18 cellular contexts compared by ENCODE assay signal in genomic region chr9:124502711-124503702, GRCh38. TPM values are rescaled to one million over a fixed set of nuclear protein-coding genes. Genes with fewer than 3 reads are reported as not detected.
DNase-seq lines count a peak whose midpoint lies in the region; FAIRE-seq and TF ChIP-seq lines count a peak whose summit lies in the region.
"Had no signal": no experiment of that assay in that cellular context is flagged by ENCODE, and none has a peak within 500 bp of the region (broad histone marks: within the 10 kb centered on the region; RNA-seq: fewer than 3 reads in every experiment).

No MANE protein-coding gene starts in this region.

- H2BK15ac ChIP-seq in H1 (ENCODE audit: low read length) = no peak overlapping the region

- TF ChIP-seq CTCF in H1 (IDR thresholded peaks at IDR 0.05; ENCODE audit: control extremely low read depth in 1 of 3, insufficient read depth in 1 of 3, low read depth in 1 of 3, low read length in 3 of 3) (no peak), neural cell (IDR thresholded peaks at IDR 0.05; ENCODE audit: poor library complexity, severe bottlenecking) (no peak), transverse colon (IDR thresholded peaks at IDR 0.05) (no peak)

- no peak overlapping the region for H2AK5ac ChIP-seq in H1 (ENCODE audit: low read depth, low read length)

- H3K9me3 ChIP-seq in HUES6 (ENCODE audit: control insufficient read depth, insufficient read depth, low read depth, low read length) (no peaks in the 10 kb centered on the region), H1 (ENCODE audit: insufficient read depth in 2 of 2, low read depth in 1 of 2, low read length in 1 of 2) (no peaks in the 10 kb centered on the region; a peak in 1 of 4 replicates), neural cell (ENCODE audit: low read length) (no peaks in the 10 kb centered on the region), transverse colon (no peaks in the 10 kb centered on the region)
- H3K9me3 ChIP-seq: ascending aorta, upper lobe of left lung had no signal

- in situ Hi-C loops in transverse colon (cut with MboI; ENCODE audit: low pct_ligation_motif_present in 1 of 4, low pct_unique_long_range_greater_than_20kb in 1 of 4, low sequenced_read_pairs in 3 of 4) = no loop called here

- FAIRE-seq in H1 (lab: Jason Lieb, UNC) = no peak

- TF ChIP-seq RAD21 in H1 (IDR thresholded peaks at IDR 0.05 in 1 of 2, conservative IDR thresholded peaks at IDR 0.05 in 1 of 2; ENCODE audit: low read depth in 2 of 2, low read length in 2 of 2) (no peak), neural cell (conservative IDR thresholded peaks at IDR 0.05) (no peak)

- WGBS in H1 (ENCODE audit: extremely low coverage in 1 of 2, insufficient coverage in 1 of 2, insufficient read length in 1 of 2, insufficient replicate concordance in 2 of 2, low coverage in 1 of 2, low lambda C conversion rate in 2 of 2, missing lambda C conversion rate in 1 of 2), 2 experiments = 10% methylated on average over 49 of the region's 96 CpGs; no CpG with 5 or more reads in 1 of the 2 experiments
- WGBS in transverse colon (ENCODE audit: low coverage in 1 of 2), 2 donors = 27% methylated on average over 62 of the region's 96 CpGs; no CpG with 5 or more reads in 1 of the 2 donors

- no peak overlapping the region for H2BK12ac ChIP-seq in H1 (ENCODE audit: low read depth, low read length)

- H3K4me2 ChIP-seq in H1 (ENCODE audit: insufficient read depth in 1 of 2, low read depth in 2 of 2, low read length in 2 of 2) (peak overlapping the region; percentile 55 to 77), neural cell (ENCODE audit: low read length) (no peak overlapping the region)

- peaks cover 7% of the 10 kb centered on the region; the same call in 1 of the 2 replicates for H3K23me2 ChIP-seq in H1 (ENCODE audit: low read depth, low read length)

- H3K27ac ChIP-seq in HUES6 (ENCODE audit: low read depth, low read length) (no peak overlapping the region), H1 (ENCODE audit: low read depth, low read length) (no peak overlapping the region), neural cell (ENCODE audit: low read length) (no peak overlapping the region), transverse colon (no peak overlapping the region)
- H3K27ac ChIP-seq: ascending aorta; BLaER1 treated with 17β-estradiol and CSF1 and Interleukin-3, amounts not matched to agents 10 nM and 100 nM; upper lobe of left lung had no signal

- H3K4ac ChIP-seq in H1 (replicated peaks; ENCODE audit: insufficient read length, low read depth, low read length) = no peak overlapping the region

- H3K79me1 ChIP-seq in H1 (ENCODE audit: low read depth, low read length) = no peaks in the 10 kb centered on the region

- TF ChIP-seq POLR2A in H1 (IDR thresholded peaks at IDR 0.05; ENCODE audit: control extremely low read depth in 1 of 2, low read depth in 2 of 2, low read length in 2 of 2) (no peak), transverse colon (IDR thresholded peaks at IDR 0.05) (no peak)

- H4K91ac ChIP-seq in H1 (replicated peaks; ENCODE audit: insufficient read length, low read length) = no peak overlapping the region

- no peak overlapping the region for H2AFZ ChIP-seq in H1 (ENCODE audit: low read length)
- no peak overlapping the region for H2AFZ ChIP-seq in neural cell (ENCODE audit: low read depth, low read length)

- H3K4me3 ChIP-seq in HUES6 (ENCODE audit: low read depth, low read length) (peak overlapping the region; percentile 48), H1 (ENCODE audit: extremely low read depth in 1 of 4, insufficient read depth in 2 of 4, low read depth in 3 of 4, low read length in 4 of 4) (peak overlapping the region in 3 of 4 experiments; percentile 17 to 61 (median 23); a peak in 3 of 8 replicates), neural cell (ENCODE audit: low read length) (peak overlapping the region; percentile 40), transverse colon (peak overlapping the region in 1 of 4 donors; percentile 46)

- no peak overlapping the region for H2BK120ac ChIP-seq in H1 (replicated peaks; ENCODE audit: low read depth, low read length)

- no peaks in the 10 kb centered on the region for H3K9me2 ChIP-seq in neural cell (ENCODE audit: insufficient read depth, low read length)

- H3K79me2 ChIP-seq in H1 (ENCODE audit: control insufficient read depth in 1 of 2, insufficient read depth in 2 of 2, low read length in 2 of 2) (no peaks in the 10 kb centered on the region), neural cell (replicated peaks; ENCODE audit: insufficient read depth, low read length) (no peaks in the 10 kb centered on the region)

- H3F3A ChIP-seq in neural cell (ENCODE audit: insufficient read depth, low read length, poor library complexity, severe bottlenecking) = no peaks in the 10 kb centered on the region

- H3K9ac ChIP-seq in HUES6 (ENCODE audit: low read length) = no peak overlapping the region
- no peak overlapping the region for H3K9ac ChIP-seq in H1 (replicated peaks in 1 of 4; ENCODE audit: extremely low read depth in 1 of 4, low read depth in 3 of 4, low read length in 3 of 4)
- H3K9ac ChIP-seq in neural cell (ENCODE audit: low read length) = no peak overlapping the region
- H3K9ac ChIP-seq: BLaER1 treated with 17β-estradiol and CSF1 and Interleukin-3, amounts not matched to agents 10 nM and 100 nM had no signal

- H3K4me1 ChIP-seq in HUES6 (ENCODE audit: control insufficient read depth, insufficient read depth, low read length) = peaks cover 18% of the 10 kb centered on the region; the same call in 1 of the 2 replicates
- peaks cover 0 to 17% (median 12%) of the 10 kb centered on the region in 4 experiments; a peak in 6 of 7 replicates for H3K4me1 ChIP-seq in H1 (replicated peaks in 1 of 4; ENCODE audit: control insufficient read depth in 3 of 4, insufficient read depth in 4 of 4, low read length in 3 of 4)
- peaks cover 5 to 18% (median 14%) of the 10 kb centered on the region in 4 donors for H3K4me1 ChIP-seq in transverse colon

- H3K14ac ChIP-seq in H1 (ENCODE audit: insufficient read length) = no peak overlapping the region

- H3K23ac ChIP-seq in H1 (ENCODE audit: insufficient read length) = no peak overlapping the region

- H3K27me3 ChIP-seq in HUES6 (ENCODE audit: control insufficient read depth, insufficient read depth, low read length) (peaks cover 81% of the 10 kb centered on the region), H1 (replicated peaks in 1 of 4; ENCODE audit: control insufficient read depth in 3 of 4, extremely low read depth in 1 of 4, insufficient read depth in 3 of 4, low read length in 3 of 4) (peaks cover 39 to 61% (median 55%) of the 10 kb centered on the region in 4 experiments), neural cell (ENCODE audit: insufficient read depth, low read depth, low read length) (peaks cover 61% of the 10 kb centered on the region), transverse colon (peaks cover 90% of the 10 kb centered on the region)

- H3K36me3 ChIP-seq in HUES6 (ENCODE audit: control insufficient read depth, insufficient read depth, low read length) (no peaks in the 10 kb centered on the region), H1 (ENCODE audit: control insufficient read depth in 2 of 4, insufficient read depth in 4 of 4, low read length in 3 of 4) (peaks cover 0 to 8% (median 0%) of the 10 kb centered on the region in 4 experiments; a peak in 1 of 8 replicates), neural cell (ENCODE audit: insufficient read depth, low read length) (no peaks in the 10 kb centered on the region), transverse colon (no peaks in the 10 kb centered on the region)
- H3K36me3 ChIP-seq: ascending aorta; BLaER1 treated with 17β-estradiol and CSF1 and Interleukin-3, amounts not matched to agents 10 nM and 100 nM; upper lobe of left lung had no signal

- H3K56ac ChIP-seq in H1 (replicated peaks; ENCODE audit: insufficient read length, low read depth, low read length) = no peak overlapping the region

- no peak overlapping the region for H4K5ac ChIP-seq in H1 (ENCODE audit: insufficient read length, low read depth, low read length)

- H4K20me1 ChIP-seq in H1 (replicated peaks in 1 of 2; ENCODE audit: control insufficient read depth in 1 of 2, insufficient read depth in 2 of 2, low read length in 2 of 2) (peaks cover 0 to 2% of the 10 kb centered on the region in 2 experiments), neural cell (ENCODE audit: insufficient read depth) (no peaks in the 10 kb centered on the region)

- DNase-seq in ELF-1 (ENCODE audit: low read depth, low spot score) (peak; percentile 62), H1 (ENCODE audit: low read depth in 1 of 2, low spot score in 2 of 2) (peak in 1 of 2 experiments; percentile 73), UCSD-AML1 (lab: John Stamatoyannopoulos, UW; ENCODE audit: unreplicated experiment) (no peak), inferior parietal cortex (ENCODE audit: extremely low spot score) (no peak), NCI-H345 (lab: John Stamatoyannopoulos, UW) (no peak), transverse colon (no peak)
- DNase-seq: activated naive CD4-positive, alpha-beta T cell treated with Interleukin-2 at 50 U/mL for 16 hours; SHP77 treated with DMSO at 0.1 percent for 48 hours; stimulated activated naive B cell treated with anti-CD40 and anti-IgM and Interleukin-4, amounts not matched to agents 10 μg/mL and 1 μg/mL and 100 μg/mL, for 72 hours had no signal

- H3K18ac ChIP-seq in H1 (ENCODE audit: extremely low read depth, low read length) = no peak overlapping the region

- peak overlapping the region; percentile 43; the same call in 1 of the 2 replicates for H4K8ac ChIP-seq in H1 (ENCODE audit: extremely low read depth, insufficient read depth, low read length)

- POLR2A ChIA-PET in H1 (lab: Charles Lee; ENCODE audit: partially characterized antibody) = interaction anchor here (0.7 kb wide), 1 partner anchor 37 kb away, joined by 3 read pairs; no protein-coding TSS in a partner anchor

- CTCF ChIA-PET in H1 (lab: Charles Lee; ENCODE audit: partially characterized antibody) = interaction anchor here (0.5 to 1.4 kb wide), 4 partner anchors 30 to 350 kb away, joined by 3 to 5 read pairs (median 4); partner anchors contain the start of gene WDR38

- H2BK20ac ChIP-seq in H1 (ENCODE audit: low read length) = no peak overlapping the region

- intact Hi-C loops in transverse colon (cut with DNase I; ENCODE audit: low total_unique reads) = no loop called here

- TF ChIP-seq EP300 in H1 (IDR thresholded peaks at IDR 0.05; ENCODE audit: borderline replicate concordance in 1 of 2, low read depth in 2 of 2, low read length in 2 of 2) = no peak
- no peak for TF ChIP-seq EP300 in neural cell (conservative IDR thresholded peaks at IDR 0.05; ENCODE audit: poor library complexity, severe bottlenecking)
- no peak for TF ChIP-seq EP300 in transverse colon (IDR thresholded peaks at IDR 0.05; ENCODE audit: low read depth)

- no peak overlapping the region for H2BK5ac ChIP-seq in H1 (ENCODE audit: low read depth, low read length)

RNA-seq across cellular contexts. Expression of gene NR5A1, which starts 4.2 kb away (rescaled TPM):
- 0.42 and 0.58 TPM in 2 replicates for total RNA-seq in H1 (2021; fragmentation: NEBNext Ultra II Directional; extraction: Animal tissue kit (Norgen Biotek cat#: 25700))
- 0.29 and 0.74 TPM in 2 replicates for polyA plus RNA-seq in H1 (2011; rRNA removed)
- 0.34 TPM for polyA plus RNA-seq in H1 (2011; cell fraction: cytosol; rRNA removed)
- 0.37 TPM for polyA plus RNA-seq in H1 (2011; cell fraction: nucleus; rRNA removed)
- polyA plus RNA-seq in H1 (2012, experiment 1 of 2) = 0.27 to 0.74 TPM (median 0.45 TPM) in 3 of 4 replicates, not detected in the other
- polyA plus RNA-seq in H1 (2012, experiment 2 of 2) = 0.16 TPM
- 0.22 TPM for polyA plus RNA-seq in H1 (2013, experiment 1 of 2)
- 0.17 TPM for polyA plus RNA-seq in H1 (2013, experiment 2 of 2)
- 0.47 and 0.90 TPM in 2 replicates for polyA minus RNA-seq in H1 (2011; rRNA and poly(A)+ RNA removed)
- polyA minus RNA-seq in H1 (2011; cell fraction: cytosol; rRNA and poly(A)+ RNA removed) = not detected
- polyA minus RNA-seq in H1 (2011; cell fraction: nucleus; rRNA and poly(A)+ RNA removed) = 0.30 TPM
- polyA plus RNA-seq in neural cell = 0.09 and 2.4 TPM in 2 replicates
- not detected in 2 replicates for polyA minus RNA-seq in neural cell
- not detected for total RNA-seq in transverse colon
- total RNA-seq: esophagus mucosa, kidney epithelial cell had no signal

RNA-seq across cellular contexts. Expression of gene ADGRD2, which starts 52.8 kb away (rescaled TPM):
- 1.1 and 1.4 TPM in 2 replicates for total RNA-seq in H1 (2021; fragmentation: NEBNext Ultra II Directional; extraction: Animal tissue kit (Norgen Biotek cat#: 25700))
- polyA plus RNA-seq in H1 (2011; rRNA removed) (0.41 and 1.2 TPM in 2 replicates), neural cell (not detected in 2 replicates)
- polyA plus RNA-seq in H1 (2011; cell fraction: cytosol; rRNA removed) = 0.97 TPM
- 6.4 TPM for polyA plus RNA-seq in H1 (2011; cell fraction: nucleus; rRNA removed)
- 0.18 to 1.4 TPM (median 0.68 TPM) in 4 replicates for polyA plus RNA-seq in H1 (2012, experiment 1 of 2)
- polyA plus RNA-seq in H1 (2012, experiment 2 of 2) = 0.13 TPM
- 0.36 TPM for polyA plus RNA-seq in H1 (2013, experiment 1 of 2)
- 0.42 TPM for polyA plus RNA-seq in H1 (2013, experiment 2 of 2)
- 0.32 and 2.0 TPM in 2 replicates for polyA minus RNA-seq in H1 (2011; rRNA and poly(A)+ RNA removed)
- 2.3 TPM for polyA minus RNA-seq in H1 (2011; cell fraction: cytosol; rRNA and poly(A)+ RNA removed)
- polyA minus RNA-seq in H1 (2011; cell fraction: nucleus; rRNA and poly(A)+ RNA removed) = 4.8 TPM
- not detected in 2 replicates for polyA minus RNA-seq in neural cell
- total RNA-seq in transverse colon = not detected
- total RNA-seq: ascending aorta, kidney epithelial cell, mucosa of gallbladder, progenitor cell of endocrine pancreas, upper lobe of left lung had no signal
